In genomic region chr9:96079816-96080215, GRCh38 we compare ENCODE assay signal across 20 cellular contexts.
"Had no signal": no experiment of that assay in that cellular context is flagged by ENCODE, and none has a peak within 500 bp of the region (broad histone marks: within the 10 kb centered on the region; RNA-seq: fewer than 3 reads in every experiment).

No MANE protein-coding gene starts in this region.

- H3K4me1 ChIP-seq: heart left ventricle, psoas muscle had no signal

- ATAC-seq: activated CD8-positive, alpha-beta T cell treated with anti-CD3 and anti-CD28 coated beads, Interleukin-2, amount 10 ng/mL, durations not matched to agents 7 days and 5 days; activated naive CD4-positive, alpha-beta T cell treated with anti-CD3 and anti-CD28 coated beads, Interleukin-2, amount 50 U/mL, for 72 hours; heart left ventricle; natural killer cell; right cardiac atrium had no signal

- H3K4me3 ChIP-seq: heart left ventricle, lung, pancreas, psoas muscle, suprapubic skin had no signal

- H3K27ac ChIP-seq: pancreas, psoas muscle, suprapubic skin had no signal

- DNase-seq: activated CD4-positive, alpha-beta T cell treated with anti-CD3 and anti-CD28 coated beads for 1 hour; activated CD4-positive, alpha-beta T cell treated with anti-CD3 and anti-CD28 coated beads, Interleukin-2, amount 50 U/mL, for 1 hour; activated CD8-positive, alpha-beta T cell treated with anti-CD3 and anti-CD28 coated beads, Interleukin-2, amount 10 ng/mL, durations not matched to agents 7 days and 5 days; activated T-cell treated with anti-CD3 and anti-CD28 coated beads, Interleukin-2, amount 50 U/mL, for 24 hours; aorta; caudate nucleus; dermis blood vessel endothelial cell; effector CD8-positive, alpha-beta T cell; heart left ventricle; islet precursor cell; natural killer cell; pancreas; psoas muscle; right cardiac atrium; stimulated activated CD4-positive, alpha-beta T cell treated with anti-CD3 and anti-CD28 coated beads, Interleukin-1b, Interleukin-23, amount 100 ng/mL, for 48 hours; T-helper 9 cell; trophoblast cell had no signal

- H3K36me3 ChIP-seq: heart left ventricle, pancreas, suprapubic skin had no signal

- H3K27me3 ChIP-seq: heart left ventricle, pancreas had no signal

- H3K9me3 ChIP-seq: heart left ventricle, pancreas, psoas muscle, suprapubic skin had no signal
